In the genomic region with DNA sequence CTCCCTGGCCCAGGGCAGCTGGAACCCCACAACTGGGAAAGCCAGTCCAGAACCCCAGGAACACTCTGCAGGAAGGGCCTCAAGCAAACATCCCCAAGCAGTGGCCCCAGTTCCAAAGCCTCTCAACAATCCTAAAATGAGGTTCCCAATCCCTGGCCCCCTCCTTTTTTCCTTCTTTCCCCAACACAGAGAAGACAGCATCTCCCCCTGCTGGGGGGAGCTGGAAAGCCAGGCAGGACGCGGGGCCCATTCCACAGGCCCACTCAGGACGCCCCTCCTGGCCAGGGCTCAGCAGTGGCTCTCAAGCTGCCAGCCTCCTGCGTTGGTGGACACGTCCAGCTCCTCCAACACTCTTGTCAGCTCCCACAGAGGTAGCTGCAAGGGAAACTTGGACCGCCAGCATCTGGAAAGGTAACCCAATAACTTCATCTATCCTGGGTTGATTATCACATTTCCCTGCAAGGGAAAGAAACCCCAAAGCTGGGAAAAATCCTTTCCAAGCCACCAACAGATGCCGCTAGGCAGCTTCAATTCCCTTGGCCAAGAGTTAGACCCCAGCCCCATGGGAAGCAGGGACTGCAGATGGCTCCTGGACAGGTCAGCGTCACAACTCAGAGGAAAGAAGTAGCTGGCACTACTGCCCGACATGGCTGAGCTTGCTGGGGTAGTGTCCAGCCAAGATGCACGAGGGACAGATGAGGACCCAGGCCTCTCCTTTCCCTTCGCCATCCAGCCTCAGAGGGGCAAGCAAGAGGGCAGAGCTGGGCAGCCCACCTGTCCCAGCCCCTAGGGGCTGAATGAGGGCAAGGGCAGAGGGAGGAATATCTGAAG, we compare ENCODE assay signal across 8 cellular contexts. TPM values are rescaled to one million over a fixed set of nuclear protein-coding genes. Genes with fewer than 3 reads are reported as not detected.
A peak's percentile ranks its signal among the peaks of the same experiment; 100 is the strongest.
DNase-seq lines count a peak whose midpoint lies in the region; ATAC-seq and TF ChIP-seq lines count a peak whose summit lies in the region.

No MANE protein-coding gene starts in this region.

- H3K9me2 ChIP-seq in Karpas-422 (replicated peaks; ENCODE audit: insufficient read depth, low read length) = no peaks in the 10 kb centered on the region

- peaks cover 35% of the 10 kb centered on the region; the same call in 1 of the 2 replicates for H4K20me1 ChIP-seq in Karpas-422 (ENCODE audit: insufficient read depth, low read depth, low read length)

- peak; percentile 62 to 75 (median 69) for TF ChIP-seq CTCF in ascending aorta (IDR thresholded peaks at IDR 0.05)

- H3K4me2 ChIP-seq in Karpas-422 (ENCODE audit: low read depth, low read length, poor library complexity, severe bottlenecking) = no peak overlapping the region

- no peak overlapping the region for H3K4me3 ChIP-seq in Karpas-422 (ENCODE audit: low read length)
- no peak overlapping the region for H3K4me3 ChIP-seq in ascending aorta

- H3K4me1 ChIP-seq in Karpas-422 (ENCODE audit: low read length) (peaks cover 14% of the 10 kb centered on the region), ascending aorta (peaks cover 10 to 58% of the 10 kb centered on the region in 2 donors)

- H3K79me2 ChIP-seq in Karpas-422 (ENCODE audit: low read length) = no peaks in the 10 kb centered on the region

- H3K27ac ChIP-seq in Karpas-422 (ENCODE audit: low read length) (no peak overlapping the region), ascending aorta (peak overlapping the region; percentile 81 to 95)

- intact Hi-C loops in ascending aorta (cut with DNase I) = no loop called here

- H3K27me3 ChIP-seq in Karpas-422 (ENCODE audit: low read length) (no peaks in the 10 kb centered on the region), ascending aorta (no peaks in the 10 kb centered on the region)

- no peak for ATAC-seq in HG03457 (IDR thresholded peaks at IDR 0.05; ENCODE audit: unreplicated experiment)
- no peak for ATAC-seq in HG03460 (IDR thresholded peaks at IDR 0.05; ENCODE audit: unreplicated experiment)
- no peak for ATAC-seq in esophagus mucosa

- DNase-seq in DMS53 treated with DMSO at 0.1 percent for 48 hours (lab: John Stamatoyannopoulos, UW; ENCODE audit: unreplicated experiment) (peak; percentile 13), Karpas-422 (peak; percentile 58), ascending aorta (ENCODE audit: low spot score in 2 of 2) (no peak), left kidney (ENCODE audit: low read depth, low spot score) (peak; percentile 58)
- no peak for DNase-seq in stimulated activated naive CD4-positive, alpha-beta T cell treated with Interleukin-2 at 50 U/mL for 16 hours (lab: John Stamatoyannopoulos, UW)

- H2AFZ ChIP-seq in Karpas-422 (ENCODE audit: low read length) = no peak overlapping the region

- H3K36me3 ChIP-seq in Karpas-422 (ENCODE audit: insufficient read depth, low read length) (no peaks in the 10 kb centered on the region), ascending aorta (peaks cover 24 to 41% of the 10 kb centered on the region in 2 donors)

- H3K9me3 ChIP-seq in Karpas-422 (ENCODE audit: low read length) (no peaks in the 10 kb centered on the region), ascending aorta (no peaks in the 10 kb centered on the region)

- H3K9ac ChIP-seq in Karpas-422 (ENCODE audit: low read length) = no peak overlapping the region

RNA-seq across cellular contexts. Expression of a gene that starts 7.6 kb away (rescaled TPM):
- 24.4 and 44.2 TPM in 2 replicates for total RNA-seq in Karpas-422 (2014; rRNA removed; shearing (Covaris generic); ENCODE audit: low replicate concordance)
- total RNA-seq in ascending aorta (189 TPM), esophagus mucosa (32.0 TPM)

RNA-seq across cellular contexts. Expression of a gene that starts 25.9 kb away (rescaled TPM):
- total RNA-seq in Karpas-422 (2014; rRNA removed; shearing (Covaris generic); ENCODE audit: low replicate concordance) = 3.7 and 4.6 TPM in 2 replicates
- not detected for total RNA-seq in ascending aorta
- total RNA-seq in esophagus mucosa = 6.3 TPM

RNA-seq across cellular contexts. Expression of a gene that starts 45.3 kb away (rescaled TPM):
- 43.6 and 59.6 TPM in 2 replicates for total RNA-seq in Karpas-422 (2014; rRNA removed; shearing (Covaris generic); ENCODE audit: low replicate concordance)
- total RNA-seq in ascending aorta (111 TPM), esophagus mucosa (24.0 TPM)

RNA-seq across cellular contexts. Expression of a gene that starts 49.3 kb away (rescaled TPM):
- total RNA-seq in Karpas-422 (2014; rRNA removed; shearing (Covaris generic); ENCODE audit: low replicate concordance) = 43.9 and 73.1 TPM in 2 replicates
- total RNA-seq in ascending aorta (12.5 TPM), esophagus mucosa (41.8 TPM)

RNA-seq across cellular contexts. Expression of a gene that starts 54.7 kb away (rescaled TPM):
- total RNA-seq in Karpas-422 (2014; rRNA removed; shearing (Covaris generic); ENCODE audit: low replicate concordance) = not detected in 2 replicates
- total RNA-seq in ascending aorta (not detected), esophagus mucosa (not detected)

Comparison
In these comparisons a context has a peak if more than half of its experiments do, and no peak if none do; other contexts are left out.
1. DNase-seq: peak in DMS53 treated with DMSO at 0.1 percent for 48 hours (single experiment), Karpas-422 (single experiment) and left kidney (single experiment); none in ascending aorta (0 of 2) and stimulated activated naive CD4-positive, alpha-beta T cell treated with Interleukin-2 at 50 U/mL for 16 hours (single experiment).